In genomic region chr2:119387381-119388129, GRCh38 we compare ENCODE assay signal across 8 cellular contexts. TPM values are rescaled to one million over a fixed set of nuclear protein-coding genes. Genes with fewer than 3 reads are reported as not detected.
DNase-seq lines count a peak whose midpoint lies in the region; ATAC-seq, FAIRE-seq and TF ChIP-seq lines count a peak whose summit lies in the region.

No MANE protein-coding gene starts in this region.

- in situ Hi-C loops in HepG2 (cut with HindIII; ENCODE audit: extremely low pct_ligation_motif_present, low pct_unique_long_range_greater_than_20kb): no loop called here

- peaks cover 21% of the 10 kb centered on the region for H3K4me1 ChIP-seq in HepG2 (ENCODE audit: insufficient read depth, low read length)

- 9% methylated on average over 9 of the region's 9 CpGs for WGBS in HepG2 (ENCODE audit: low lambda C conversion rate)

- peak overlapping the region; percentile 64 for H3K4me2 ChIP-seq in HepG2 (ENCODE audit: low read depth, low read length)

- H3K27ac ChIP-seq in HepG2 (ENCODE audit: extremely low read length, insufficient read depth, low read length): no peak overlapping the region

- TF ChIP-seq EP300 in HepG2 (IDR thresholded peaks at IDR 0.05; ENCODE audit: low read depth in 2 of 2, low read length in 2 of 2) (peak in 1 of 2 experiments; percentile 51; a peak in 1 of 4 replicates), HepG2 (CRISPR knock-in tag; IDR thresholded peaks at IDR 0.05; ENCODE audit: borderline replicate concordance) (0 out of 2 replicates have a peak, but pooled peaks have one; percentile 21)

- no peaks in the 10 kb centered on the region for H3K79me2 ChIP-seq in HepG2 (ENCODE audit: insufficient read depth, low read length)

- TF ChIP-seq RAD21 in HepG2 (CRISPR knock-in tag; IDR thresholded peaks at IDR 0.05): no peak

- no peaks in the 10 kb centered on the region for H3K9me3 Mint-ChIP-seq in stimulated activated naive B cell treated with anti-CD40 and anti-IgM and Interleukin-4, amounts not matched to agents 10 μg/mL and 1 μg/mL and 100 μg/mL, for 72 hours

- H3K36me3 ChIP-seq in bronchial epithelial cell (ENCODE audit: control insufficient read depth, insufficient read depth, low read length) (no peaks in the 10 kb centered on the region), HepG2 (replicated peaks in 1 of 2; ENCODE audit: control insufficient read depth in 1 of 2, insufficient read depth in 2 of 2, low read length in 2 of 2) (no peaks in the 10 kb centered on the region)

- CTCF ChIA-PET in HepG2 (lab: Yijun Ruan, JAX; ENCODE audit: low intra/inter-chr PET ratio, low total read pairs): no interaction called here

- FAIRE-seq in bronchial epithelial cell (lab: Jason Lieb, UNC) (no peak), HepG2 (lab: Jason Lieb, UNC) (peak; percentile 54)

- peak overlapping the region; percentile 14 to 15 for H3K4me3 Mint-ChIP-seq in stimulated activated naive B cell treated with anti-CD40 and anti-IgM and Interleukin-4, amounts not matched to agents 10 μg/mL and 1 μg/mL and 100 μg/mL, for 72 hours

- no TSS peak for BruUV-seq in HepG2 (replicated peaks; lab: Mats Ljungman, UMichigan)

- H3K36me3 Mint-ChIP-seq in stimulated activated naive B cell treated with anti-CD40 and anti-IgM and Interleukin-4, amounts not matched to agents 10 μg/mL and 1 μg/mL and 100 μg/mL, for 72 hours: no peaks in the 10 kb centered on the region

- H3K27ac Mint-ChIP-seq in stimulated activated naive B cell treated with anti-CD40 and anti-IgM and Interleukin-4, amounts not matched to agents 10 μg/mL and 1 μg/mL and 100 μg/mL, for 72 hours: peak overlapping the region; percentile 25

- peak; percentile 35 for DNase-seq in stimulated activated naive CD4-positive, alpha-beta T cell treated with Interleukin-2 at 50 U/mL for 16 hours (lab: John Stamatoyannopoulos, UW)
- DNase-seq in stimulated activated naive CD4-positive, alpha-beta T cell (lab: John Stamatoyannopoulos, UW): no peak
- DNase-seq in NCI-H2171 treated with DMSO at 0.1 percent for 48 hours (lab: John Stamatoyannopoulos, UW) (peak; percentile 35), bronchial epithelial cell (ENCODE audit: low read depth) (peak; percentile 77), HepG2 (ENCODE audit: low spot score) (peak; percentile 34), NCI-H187 (lab: John Stamatoyannopoulos, UW) (no peak)
- peak; percentile 41 for DNase-seq in stimulated activated naive B cell treated with anti-CD40 and anti-IgM and Interleukin-4, amounts not matched to agents 10 μg/mL and 1 μg/mL and 100 μg/mL, for 72 hours

- no peak overlapping the region for H3K9ac ChIP-seq in HepG2 (ENCODE audit: insufficient read depth, low read depth, low read length)

- ATAC-seq in HG02623 (IDR thresholded peaks at IDR 0.05; ENCODE audit: unreplicated experiment): peak; percentile 74
- ATAC-seq in HepG2: peak; percentile 88
- ATAC-seq in stimulated activated naive B cell treated with anti-CD40 and anti-IgM and Interleukin-4, amounts not matched to agents 10 μg/mL and 1 μg/mL and 100 μg/mL, for 72 hours (replicated peaks): peak; percentile 95 to 96

- peaks cover 0 to 9% of the 10 kb centered on the region in 2 donors for H3K27me3 Mint-ChIP-seq in stimulated activated naive B cell treated with anti-CD40 and anti-IgM and Interleukin-4, amounts not matched to agents 10 μg/mL and 1 μg/mL and 100 μg/mL, for 72 hours

- H3K4me3 ChIP-seq in bronchial epithelial cell (ENCODE audit: low read depth, low read length) (no peak overlapping the region), HepG2 (replicated peaks in 1 of 3; ENCODE audit: insufficient read depth in 1 of 3, low read depth in 2 of 3, low read length in 3 of 3) (no peak overlapping the region; a peak in 1 of 6 replicates)

- POLR2A ChIA-PET in HepG2 (lab: Yijun Ruan, JAX): interaction anchor here (0.6 to 1.3 kb wide), 3 partner anchors 12 to 305 kb away, joined by 3 to 8 read pairs (median 4); partner anchors contain the start of genes C2orf76 and DBI

- H2AFZ ChIP-seq in HepG2 (ENCODE audit: low read length): no peak overlapping the region

- peaks cover 6 to 17% of the 10 kb centered on the region in 2 donors for H3K4me1 Mint-ChIP-seq in stimulated activated naive B cell treated with anti-CD40 and anti-IgM and Interleukin-4, amounts not matched to agents 10 μg/mL and 1 μg/mL and 100 μg/mL, for 72 hours

- no peak for TF ChIP-seq POLR2A in HepG2 (IDR thresholded peaks at IDR 0.05; ENCODE audit: insufficient read depth in 1 of 2, low read depth in 2 of 2, low read length in 2 of 2)

- TF ChIP-seq CTCF in bronchial epithelial cell (IDR thresholded peaks at IDR 0.05; ENCODE audit: insufficient read depth, low read length, severe bottlenecking) (peak; percentile 10), HepG2 (CRISPR knock-in tag; IDR thresholded peaks at IDR 0.05) (peak; percentile 29; the same call in 1 of the 2 replicates)

- H4K20me1 ChIP-seq in HepG2 (ENCODE audit: insufficient read depth, low read length): no peaks in the 10 kb centered on the region

- H3K27me3 ChIP-seq in bronchial epithelial cell (ENCODE audit: control insufficient read depth, insufficient read depth, low read length): no peaks in the 10 kb centered on the region
- peaks cover 0 to 4% of the 10 kb centered on the region in 2 experiments; a peak in 1 of 5 replicates for H3K27me3 ChIP-seq in HepG2 (ENCODE audit: control insufficient read depth in 1 of 2, insufficient read depth in 2 of 2, low read length in 2 of 2)

- intact Hi-C loops in HepG2 (cut with micrococcal nuclease; ENCODE audit: unreplicated experiment): no loop called here

- H3K9me3 ChIP-seq in HepG2 (ENCODE audit: low read length): no peaks in the 10 kb centered on the region

RNA-seq across cellular contexts. Expression of gene DBI, which starts 20.8 kb away (rescaled TPM):
- total RNA-seq in bronchial epithelial cell: 75.3 and 98.1 TPM in 2 replicates
- 659 and 853 TPM in 2 replicates for total RNA-seq in HepG2 (2016; rRNA removed; fragmentation: Illumina TruSeq; extraction: Trizol)
- total RNA-seq in HepG2 (2016; cell fraction: cytosol; rRNA removed; fragmentation: Illumina TruSeq; extraction: Trizol; ENCODE audit: low read depth): 310 and 434 TPM in 2 replicates
- 674 and 918 TPM in 2 replicates for total RNA-seq in HepG2 (2016; cell fraction: insoluble cytoplasmic fraction; rRNA removed; fragmentation: Illumina TruSeq; extraction: Trizol)
- 378 and 472 TPM in 2 replicates for total RNA-seq in HepG2 (2016; cell fraction: membrane; rRNA removed; fragmentation: Illumina TruSeq; extraction: Trizol)
- 241 and 297 TPM in 2 replicates for total RNA-seq in HepG2 (2016; cell fraction: nucleus; rRNA removed; fragmentation: Illumina TruSeq; extraction: Trizol)
- 330 and 331 TPM in 2 replicates for polyA plus RNA-seq in HepG2 (2011; rRNA removed)
- 381 and 407 TPM in 2 replicates for polyA plus RNA-seq in HepG2 (2011; cell fraction: cytosol; rRNA removed)
- 73.2 and 81.0 TPM in 2 replicates for polyA plus RNA-seq in HepG2 (2011; cell fraction: nucleus; rRNA removed)
- 321 and 573 TPM in 2 replicates for polyA plus RNA-seq in HepG2 (2012)
- polyA plus RNA-seq in HepG2 (2016; cell fraction: cytosol; fragmentation: Illumina TruSeq; extraction: Trizol; ENCODE audit: low read depth): 519 and 818 TPM in 2 replicates
- 1,321 and 1,540 TPM in 2 replicates for polyA plus RNA-seq in HepG2 (2016; cell fraction: insoluble cytoplasmic fraction; fragmentation: Illumina TruSeq; extraction: Trizol; ENCODE audit: low read depth)
- polyA plus RNA-seq in HepG2 (2016; cell fraction: membrane; fragmentation: Illumina TruSeq; extraction: Trizol; ENCODE audit: low read depth): 517 and 687 TPM in 2 replicates
- polyA plus RNA-seq in HepG2 (2016; cell fraction: nucleus; fragmentation: Illumina TruSeq; extraction: Trizol; ENCODE audit: insufficient read depth, low read depth): 644 and 685 TPM in 2 replicates
- polyA minus RNA-seq in HepG2 (2011; rRNA and poly(A)+ RNA removed; ENCODE audit: low replicate concordance): 87.2 and 175 TPM in 2 replicates
- 58.8 and 65.3 TPM in 2 replicates for polyA minus RNA-seq in HepG2 (2011; cell fraction: cytosol; rRNA and poly(A)+ RNA removed)
- 84.6 and 100.0 TPM in 2 replicates for polyA minus RNA-seq in HepG2 (2011; cell fraction: nucleus; rRNA and poly(A)+ RNA removed)

RNA-seq across cellular contexts. Expression of gene C2orf76, which starts 20.9 kb away (rescaled TPM):
- total RNA-seq in bronchial epithelial cell (4.7 and 12.3 TPM in 2 replicates), HepG2 (2016; rRNA removed; fragmentation: Illumina TruSeq; extraction: Trizol) (8.5 TPM in 2 replicates)
- total RNA-seq in HepG2 (2016; cell fraction: cytosol; rRNA removed; fragmentation: Illumina TruSeq; extraction: Trizol; ENCODE audit: low read depth): 4.1 and 6.0 TPM in 2 replicates
- total RNA-seq in HepG2 (2016; cell fraction: insoluble cytoplasmic fraction; rRNA removed; fragmentation: Illumina TruSeq; extraction: Trizol): 8.0 and 10.5 TPM in 2 replicates
- 5.2 and 6.1 TPM in 2 replicates for total RNA-seq in HepG2 (2016; cell fraction: membrane; rRNA removed; fragmentation: Illumina TruSeq; extraction: Trizol)
- total RNA-seq in HepG2 (2016; cell fraction: nucleus; rRNA removed; fragmentation: Illumina TruSeq; extraction: Trizol): 4.3 and 7.4 TPM in 2 replicates
- polyA plus RNA-seq in HepG2 (2011; rRNA removed): 6.5 and 7.7 TPM in 2 replicates
- polyA plus RNA-seq in HepG2 (2011; cell fraction: cytosol; rRNA removed): 1.7 and 3.8 TPM in 2 replicates
- polyA plus RNA-seq in HepG2 (2011; cell fraction: nucleus; rRNA removed): 1.0 and 1.4 TPM in 2 replicates
- 5.3 and 7.3 TPM in 2 replicates for polyA plus RNA-seq in HepG2 (2012)
- 5.1 and 5.7 TPM in 2 replicates for polyA plus RNA-seq in HepG2 (2016; cell fraction: cytosol; fragmentation: Illumina TruSeq; extraction: Trizol; ENCODE audit: low read depth)
- 11.9 and 12.5 TPM in 2 replicates for polyA plus RNA-seq in HepG2 (2016; cell fraction: insoluble cytoplasmic fraction; fragmentation: Illumina TruSeq; extraction: Trizol; ENCODE audit: low read depth)
- 4.6 and 5.4 TPM in 2 replicates for polyA plus RNA-seq in HepG2 (2016; cell fraction: membrane; fragmentation: Illumina TruSeq; extraction: Trizol; ENCODE audit: low read depth)
- polyA plus RNA-seq in HepG2 (2016; cell fraction: nucleus; fragmentation: Illumina TruSeq; extraction: Trizol; ENCODE audit: insufficient read depth, low read depth): 3.6 and 7.1 TPM in 2 replicates
- 0.96 and 1.4 TPM in 2 replicates for polyA minus RNA-seq in HepG2 (2011; rRNA and poly(A)+ RNA removed; ENCODE audit: low replicate concordance)
- 1.5 and 1.8 TPM in 2 replicates for polyA minus RNA-seq in HepG2 (2011; cell fraction: cytosol; rRNA and poly(A)+ RNA removed)
- polyA minus RNA-seq in HepG2 (2011; cell fraction: nucleus; rRNA and poly(A)+ RNA removed): 3.7 and 4.2 TPM in 2 replicates

RNA-seq across cellular contexts. Expression of gene TMEM37, which starts 44.1 kb away (rescaled TPM):
- total RNA-seq in bronchial epithelial cell (0.26 TPM in 1 of 2 replicates, not detected in the other), HepG2 (2016; rRNA removed; fragmentation: Illumina TruSeq; extraction: Trizol) (23.7 and 37.7 TPM in 2 replicates)
- 28.9 and 37.4 TPM in 2 replicates for total RNA-seq in HepG2 (2016; cell fraction: cytosol; rRNA removed; fragmentation: Illumina TruSeq; extraction: Trizol; ENCODE audit: low read depth)
- total RNA-seq in HepG2 (2016; cell fraction: insoluble cytoplasmic fraction; rRNA removed; fragmentation: Illumina TruSeq; extraction: Trizol): 22.3 and 38.3 TPM in 2 replicates
- 42.2 and 48.4 TPM in 2 replicates for total RNA-seq in HepG2 (2016; cell fraction: membrane; rRNA removed; fragmentation: Illumina TruSeq; extraction: Trizol)
- total RNA-seq in HepG2 (2016; cell fraction: nucleus; rRNA removed; fragmentation: Illumina TruSeq; extraction: Trizol): 34.2 and 36.8 TPM in 2 replicates
- 115 and 141 TPM in 2 replicates for polyA plus RNA-seq in HepG2 (2011; rRNA removed)
- 117 and 121 TPM in 2 replicates for polyA plus RNA-seq in HepG2 (2011; cell fraction: cytosol; rRNA removed)
- polyA plus RNA-seq in HepG2 (2011; cell fraction: nucleus; rRNA removed): 112 and 119 TPM in 2 replicates
- polyA plus RNA-seq in HepG2 (2012): 79.4 and 99.6 TPM in 2 replicates
- 35.8 and 51.6 TPM in 2 replicates for polyA plus RNA-seq in HepG2 (2016; cell fraction: cytosol; fragmentation: Illumina TruSeq; extraction: Trizol; ENCODE audit: low read depth)
- polyA plus RNA-seq in HepG2 (2016; cell fraction: insoluble cytoplasmic fraction; fragmentation: Illumina TruSeq; extraction: Trizol; ENCODE audit: low read depth): 29.9 and 33.6 TPM in 2 replicates
- 42.8 and 53.0 TPM in 2 replicates for polyA plus RNA-seq in HepG2 (2016; cell fraction: membrane; fragmentation: Illumina TruSeq; extraction: Trizol; ENCODE audit: low read depth)
- 58.5 and 61.9 TPM in 2 replicates for polyA plus RNA-seq in HepG2 (2016; cell fraction: nucleus; fragmentation: Illumina TruSeq; extraction: Trizol; ENCODE audit: insufficient read depth, low read depth)
- polyA minus RNA-seq in HepG2 (2011; rRNA and poly(A)+ RNA removed; ENCODE audit: low replicate concordance): 8.6 and 130 TPM in 2 replicates
- polyA minus RNA-seq in HepG2 (2011; cell fraction: cytosol; rRNA and poly(A)+ RNA removed): 23.8 and 26.3 TPM in 2 replicates
- 72.6 and 73.7 TPM in 2 replicates for polyA minus RNA-seq in HepG2 (2011; cell fraction: nucleus; rRNA and poly(A)+ RNA removed)

Comparison
In these comparisons a context has a peak if more than half of its experiments do, and no peak if none do; other contexts are left out.
1. DNase-seq: peak in stimulated activated naive CD4-positive, alpha-beta T cell treated with Interleukin-2 at 50 U/mL for 16 hours (single experiment), NCI-H2171 treated with DMSO at 0.1 percent for 48 hours (single experiment), bronchial epithelial cell (single experiment), HepG2 (single experiment) and stimulated activated naive B cell treated with anti-CD40 and anti-IgM and Interleukin-4, amounts not matched to agents 10 μg/mL and 1 μg/mL and 100 μg/mL, for 72 hours (single experiment); none in stimulated activated naive CD4-positive, alpha-beta T cell (0 of 6) and NCI-H187 (0 of 2).
2. RNA of gene TMEM37, which starts 44.1 kb away (total RNA-seq): 22.3 to 48.4 TPM in HepG2; 0.26 TPM in bronchial epithelial cell; every median in the first group is over 10 times any median in the second.
3. Peak in every context shown above with its lines, with median percentiles within 50 percentile points of each other: ATAC-seq.